ENCODE assay signal across 9 cellular contexts in genomic region chr3:30625541-30626438, GRCh38. TPM values are rescaled to one million over a fixed set of nuclear protein-coding genes. Genes with fewer than 3 reads are reported as not detected.
DNase-seq lines count a peak whose midpoint lies in the region; ATAC-seq and FAIRE-seq lines count a peak whose summit lies in the region.
"Had no signal": no experiment of that assay in that cellular context is flagged by ENCODE, and none has a peak within 500 bp of the region (broad histone marks: within the 10 kb centered on the region; RNA-seq: fewer than 3 reads in every experiment).

No MANE protein-coding gene starts in this region.

- no peak for ATAC-seq in HG03196 (IDR thresholded peaks at IDR 0.05; ENCODE audit: unreplicated experiment)
- no peak for ATAC-seq in HG02642 (IDR thresholded peaks at IDR 0.05; ENCODE audit: poor library complexity, unreplicated experiment)

- peak overlapping the region; percentile 57 to 95 (median 93) for H3K27ac Mint-ChIP-seq in IgD-negative memory B cell

- peaks cover 16% of the 10 kb centered on the region for H3K4me1 ChIP-seq in mesodermal cell (ENCODE audit: control insufficient read depth, insufficient read depth, low read length, poor library complexity, severe bottlenecking)

- peak overlapping the region; percentile 26 for H3K27ac ChIP-seq in mesodermal cell (ENCODE audit: low read depth, low read length, severe bottlenecking)

- H3K4me1 Mint-ChIP-seq in IgD-negative memory B cell = peaks cover 66 to 77% (median 72%) of the 10 kb centered on the region in 3 donors

- H3K36me3 ChIP-seq in mesodermal cell (ENCODE audit: control insufficient read depth, insufficient read depth, low read length) = peaks cover 48% of the 10 kb centered on the region

- no peak overlapping the region for H3K4me3 ChIP-seq in mesodermal cell (ENCODE audit: extremely low read depth, insufficient read depth, low read length, poor library complexity, severe bottlenecking)

- no peaks in the 10 kb centered on the region for H3K27me3 Mint-ChIP-seq in IgD-negative memory B cell
- H3K27me3 Mint-ChIP-seq: brain had no signal

- H3K9me3 Mint-ChIP-seq in IgD-negative memory B cell = no peaks in the 10 kb centered on the region
- H3K9me3 Mint-ChIP-seq: brain had no signal

- peak; percentile 46 for DNase-seq in A172 (ENCODE audit: low spot score)
- peak; percentile 40 for DNase-seq in dedifferentiated amniotic fluid mesenchymal stem cell (ENCODE audit: extremely low spot score)
- DNase-seq in GM19239 (ENCODE audit: insufficient read length, low spot score) = no peak
- DNase-seq in NCI-H69 (lab: John Stamatoyannopoulos, UW) = no peak

- peaks cover 5% of the 10 kb centered on the region for H3K36me3 Mint-ChIP-seq in IgD-negative memory B cell

- FAIRE-seq in GM19239 (lab: Jason Lieb, UNC) = no peak

- 78 to 91% methylated on average over 3 to 4 of the region's 4 CpGs for WGBS in mesodermal cell (ENCODE audit: insufficient coverage in 2 of 2), 2 experiments

- H3K9me3 ChIP-seq in mesodermal cell (ENCODE audit: control insufficient read depth, low read length) = no peaks in the 10 kb centered on the region

- H3K4me3 Mint-ChIP-seq in IgD-negative memory B cell = peak overlapping the region in 2 of 4 donors; percentile 27 to 72
- H3K4me3 Mint-ChIP-seq: brain had no signal

RNA-seq across cellular contexts. Expression of gene TGFBR2, which starts 19.4 kb away (rescaled TPM):
- total RNA-seq in A172 (2014; rRNA removed; shearing (Covaris generic)) = 16.6 and 16.9 TPM in 2 replicates
- 76.8 TPM for polyA plus RNA-seq in IgD-negative memory B cell
- 19.4 TPM for polyA plus RNA-seq in mesodermal cell (2013, experiment 1 of 2)
- 18.8 TPM for polyA plus RNA-seq in mesodermal cell (2013, experiment 2 of 2)

Comparison
In these comparisons a context has a peak if more than half of its experiments do, and no peak if none do; other contexts are left out.
1. DNase-seq: peak in A172 (single experiment) and dedifferentiated amniotic fluid mesenchymal stem cell (single experiment); none in GM19239 (single experiment) and NCI-H69 (single experiment).